Comparison of ENCODE assay signal across 8 cellular contexts in the genomic region with DNA sequence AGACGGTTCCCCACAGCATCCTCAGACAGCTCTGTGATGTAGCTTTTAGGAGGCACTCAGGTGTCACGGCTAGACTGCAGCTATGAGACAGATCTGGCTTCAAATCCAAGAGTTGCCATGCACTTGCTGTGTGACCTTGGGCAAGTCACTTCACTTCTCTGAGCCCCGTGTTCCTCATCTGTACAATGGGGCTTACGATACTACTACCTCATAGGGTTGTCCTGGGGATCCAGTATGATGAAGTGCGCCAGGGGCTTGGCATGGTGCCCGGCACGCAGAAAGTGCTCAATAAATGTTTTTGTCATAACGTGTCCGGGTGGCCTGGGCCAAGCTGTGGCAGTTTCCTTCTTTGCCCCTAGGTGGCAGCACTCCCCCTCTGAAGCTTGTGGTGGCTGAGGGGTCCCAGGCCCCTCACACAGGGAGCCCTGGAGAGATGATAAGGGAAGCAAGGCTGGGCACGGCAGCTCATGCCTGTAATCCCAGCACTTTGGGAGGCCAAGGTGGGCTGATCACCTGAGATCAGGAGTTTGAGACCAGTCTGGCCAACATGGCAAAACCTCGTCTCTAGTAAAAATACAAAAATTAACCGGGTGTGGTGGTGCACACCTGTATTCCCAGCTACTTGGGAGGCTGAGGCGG. TPM values are rescaled to one million over a fixed set of nuclear protein-coding genes. Genes with fewer than 3 reads are reported as not detected.
DNase-seq lines count a peak whose midpoint lies in the region; ATAC-seq and TF ChIP-seq lines count a peak whose summit lies in the region.

No MANE protein-coding gene starts in this region.

- no peaks in the 10 kb centered on the region for H3K36me3 Mint-ChIP-seq in activated T-helper 1 cell treated with anti-CD3 and anti-CD28 coated beads, Interleukin-12 subunit alpha, Interleukin-12 subunit beta, Interleukin-2, Interleukin-4 antibody, amounts not matched to agents 30 ng/mL and 10 ng/mL and 1 ng/mL, durations not matched to agents 14 hours and 24 hours and 36 hours (ENCODE audit: low read depth)

- no peak for TF ChIP-seq POLR2A in gastroesophageal sphincter (IDR thresholded peaks at IDR 0.05)

- no peak overlapping the region for H3K27ac Mint-ChIP-seq in activated T-helper 1 cell treated with anti-CD3 and anti-CD28 coated beads, Interleukin-12 subunit alpha, Interleukin-12 subunit beta, Interleukin-2, Interleukin-4 antibody, amounts not matched to agents 30 ng/mL and 10 ng/mL and 1 ng/mL, durations not matched to agents 14 hours and 24 hours and 36 hours

- peak; percentile 67 for DNase-seq in GM10266 (ENCODE audit: extremely low spot score)
- peak; percentile 39 for DNase-seq in NCI-H69 (lab: John Stamatoyannopoulos, UW)
- peak; percentile 30 for DNase-seq in activated T-helper 1 cell treated with anti-CD3 and anti-CD28 coated beads, Interleukin-12 subunit alpha, Interleukin-12 subunit beta, Interleukin-2, Interleukin-4 antibody, amounts not matched to agents 30 ng/mL and 10 ng/mL and 1 ng/mL, durations not matched to agents 14 hours and 24 hours and 36 hours (ENCODE audit: low spot score)
- peak; percentile 39 to 67 for DNase-seq in psoas muscle
- no peak for DNase-seq in KG1 (lab: John Stamatoyannopoulos, UW)

- H3K27ac ChIP-seq in gastroesophageal sphincter (no peak overlapping the region), psoas muscle (no peak overlapping the region)

- 70 to 90% methylated on average over 2 of the region's 13 CpGs for WGBS in gastroesophageal sphincter (ENCODE audit: low coverage in 1 of 2), 2 donors
- 66 to 73% (median 69%) methylated on average over 13 of the region's 13 CpGs for WGBS in psoas muscle, 3 donors

- TF ChIP-seq CTCF in GM10266 (IDR thresholded peaks at IDR 0.05; ENCODE audit: control insufficient read depth, insufficient read depth, low read depth, missing control alignments), result peak; percentile 69
- peak in 3 of 4 experiments; percentile 60 to 79 (median 66) for TF ChIP-seq CTCF in gastroesophageal sphincter (IDR thresholded peaks at IDR 0.05)
- peak; percentile 69 for TF ChIP-seq CTCF in psoas muscle (IDR thresholded peaks at IDR 0.05)

- no peak for TF ChIP-seq EP300 in gastroesophageal sphincter (IDR thresholded peaks at IDR 0.05)

- no peaks in the 10 kb centered on the region for H3K27me3 ChIP-seq in gastroesophageal sphincter
- no peaks in the 10 kb centered on the region for H3K27me3 ChIP-seq in psoas muscle (ENCODE audit: insufficient read depth in 3 of 3, low read length in 2 of 3)

- ATAC-seq in gastroesophageal sphincter (no peak), psoas muscle (peak in 3 of 4 donors; percentile 25 to 61 (median 35)), GM18868 (IDR thresholded peaks at IDR 0.05; ENCODE audit: unreplicated experiment) (no peak), GM21825 (IDR thresholded peaks at IDR 0.05; ENCODE audit: unreplicated experiment) (no peak)

- H3K9me3 ChIP-seq in gastroesophageal sphincter (no peaks in the 10 kb centered on the region), psoas muscle (no peaks in the 10 kb centered on the region)

- H3K27me3 Mint-ChIP-seq in activated T-helper 1 cell treated with anti-CD3 and anti-CD28 coated beads, Interleukin-12 subunit alpha, Interleukin-12 subunit beta, Interleukin-2, Interleukin-4 antibody, amounts not matched to agents 30 ng/mL and 10 ng/mL and 1 ng/mL, durations not matched to agents 14 hours and 24 hours and 36 hours (ENCODE audit: insufficient read depth), result no peaks in the 10 kb centered on the region

- intact Hi-C loops in activated T-helper 1 cell treated with anti-CD3 and anti-CD28 coated beads, Interleukin-12 subunit alpha, Interleukin-12 subunit beta, Interleukin-2, Interleukin-4 antibody, amounts not matched to agents 30 ng/mL and 10 ng/mL and 1 ng/mL, durations not matched to agents 14 hours and 24 hours and 36 hours (cut with micrococcal nuclease), result loop anchor here (5.0 kb wide), 1 partner anchor 125 kb away; no protein-coding TSS in a partner anchor
- intact Hi-C loops in psoas muscle (cut with DNase I), result loop anchor here in 1 of 2 donors (10.0 kb wide), 1 partner anchor 333 kb away; no protein-coding TSS in a partner anchor

- H3K4me1 Mint-ChIP-seq in activated T-helper 1 cell treated with anti-CD3 and anti-CD28 coated beads, Interleukin-12 subunit alpha, Interleukin-12 subunit beta, Interleukin-2, Interleukin-4 antibody, amounts not matched to agents 30 ng/mL and 10 ng/mL and 1 ng/mL, durations not matched to agents 14 hours and 24 hours and 36 hours (ENCODE audit: low read depth), result peaks cover 22% of the 10 kb centered on the region

- H3K4me3 Mint-ChIP-seq in activated T-helper 1 cell treated with anti-CD3 and anti-CD28 coated beads, Interleukin-12 subunit alpha, Interleukin-12 subunit beta, Interleukin-2, Interleukin-4 antibody, amounts not matched to agents 30 ng/mL and 10 ng/mL and 1 ng/mL, durations not matched to agents 14 hours and 24 hours and 36 hours, result no peak overlapping the region

- H3K4me3 ChIP-seq in gastroesophageal sphincter (no peak overlapping the region), psoas muscle (no peak overlapping the region)

- H3K4me1 ChIP-seq in gastroesophageal sphincter (peaks cover 0 to 31% (median 3%) of the 10 kb centered on the region in 3 donors), psoas muscle (peaks cover 16% of the 10 kb centered on the region)

- peaks cover 0 to 41% of the 10 kb centered on the region in 2 donors for H3K36me3 ChIP-seq in gastroesophageal sphincter
- H3K36me3 ChIP-seq in psoas muscle (ENCODE audit: insufficient read depth in 1 of 2, low read depth in 1 of 2), result peaks cover 0 to 14% of the 10 kb centered on the region in 2 donors

- no peaks in the 10 kb centered on the region for H3K9me3 Mint-ChIP-seq in activated T-helper 1 cell treated with anti-CD3 and anti-CD28 coated beads, Interleukin-12 subunit alpha, Interleukin-12 subunit beta, Interleukin-2, Interleukin-4 antibody, amounts not matched to agents 30 ng/mL and 10 ng/mL and 1 ng/mL, durations not matched to agents 14 hours and 24 hours and 36 hours

RNA-seq across cellular contexts. Expression of a gene that starts 19.1 kb away (rescaled TPM):
- total RNA-seq in activated T-helper 1 cell treated with anti-CD3 and anti-CD28 coated beads, Interleukin-12 subunit alpha, Interleukin-12 subunit beta, Interleukin-2, Interleukin-4 antibody, amounts not matched to agents 30 ng/mL and 10 ng/mL and 1 ng/mL, durations not matched to agents 14 hours and 24 hours and 36 hours, result 94.5 and 96.4 TPM in 2 replicates
- 100 to 1,000 TPM in 3 of 4 donors, 10 to 100 TPM in 1; 93.4 to 118 (median 112) TPM for total RNA-seq in gastroesophageal sphincter
- total RNA-seq in psoas muscle, result 100 to 1,000 TPM in 3 of 4 donors, 10 to 100 TPM in 1; 72.5 to 151 (median 119) TPM
- 100 to 1,000 TPM; 165 to 267 (median 226) TPM for polyA plus RNA-seq in psoas muscle

Comparison
In these comparisons a context has a peak if more than half of its experiments do, and no peak if none do; other contexts are left out.
1. ATAC-seq: peak in psoas muscle (3 of 4); none in gastroesophageal sphincter (single experiment), GM18868 (single experiment) and GM21825 (single experiment).
2. Peak in every context shown above with its lines, with median percentiles within 50 percentile points of each other: CTCF ChIP-seq.